ENCODE assay signal across 10 cellular contexts in the genomic region with DNA sequence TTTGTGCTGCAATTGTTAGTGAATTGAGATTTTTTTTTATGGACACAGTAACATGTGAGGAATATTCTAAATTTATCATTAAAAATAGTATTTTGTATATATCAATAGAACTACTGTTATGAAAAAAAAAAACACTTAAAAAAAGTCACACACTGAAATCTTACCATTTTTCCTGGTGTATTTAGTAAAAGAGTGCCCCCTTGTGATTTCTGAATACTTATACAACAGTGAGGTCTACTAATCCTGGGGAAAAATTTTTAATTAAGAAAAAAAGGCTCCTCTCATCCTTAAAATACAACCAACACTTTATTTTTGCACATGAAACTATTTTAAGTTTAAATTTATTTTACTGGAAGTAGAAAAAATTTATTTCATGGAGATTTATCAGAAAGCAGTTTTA. TPM values are rescaled to one million over a fixed set of nuclear protein-coding genes. Genes with fewer than 3 reads are reported as not detected.
DNase-seq lines count a peak whose midpoint lies in the region; ATAC-seq and TF ChIP-seq lines count a peak whose summit lies in the region.
"Had no signal": no experiment of that assay in that cellular context is flagged by ENCODE, and none has a peak within 500 bp of the region (broad histone marks: within the 10 kb centered on the region; RNA-seq: fewer than 3 reads in every experiment).

No MANE protein-coding gene starts in this region.

- no peak for TF ChIP-seq POLR2A in HCT116 (IDR thresholded peaks at IDR 0.05; ENCODE audit: borderline replicate concordance, extremely low read depth, insufficient read depth, insufficient read length)

- H3K27me3 ChIP-seq in HCT116 (ENCODE audit: insufficient read depth, low read length), result no peaks in the 10 kb centered on the region
- H3K27me3 ChIP-seq in PC-3 (ENCODE audit: low read length), result no peaks in the 10 kb centered on the region
- H3K27me3 ChIP-seq in foreskin keratinocyte, result no peaks in the 10 kb centered on the region
- H3K27me3 ChIP-seq in osteoblast (ENCODE audit: insufficient read depth, low read length), result no peaks in the 10 kb centered on the region

- TF ChIP-seq CTCF in 22Rv1 (IDR thresholded peaks at IDR 0.05), result peak; percentile 67
- peak in 2 of 3 experiments; percentile 33 to 36; a peak in 2 of 6 replicates for TF ChIP-seq CTCF in HCT116 (IDR thresholded peaks at IDR 0.05 in 2 of 3, conservative IDR thresholded peaks at IDR 0.05 in 1 of 3; ENCODE audit: borderline replicate concordance in 1 of 3, insufficient read depth in 1 of 3, low read depth in 2 of 3, low read length in 2 of 3)
- TF ChIP-seq CTCF in PC-3 (conservative IDR thresholded peaks at IDR 0.05; ENCODE audit: low read depth, low read length), result peak; percentile 63
- peak; percentile 54 for TF ChIP-seq CTCF in foreskin keratinocyte (conservative IDR thresholded peaks at IDR 0.05)
- TF ChIP-seq CTCF in osteoblast (IDR thresholded peaks at IDR 0.05; ENCODE audit: extremely low read depth, low read depth, low read length), result no peak

- DNase-seq in HCT116 (ENCODE audit: low read depth, low spot score) (peak; percentile 7), PC-3 (peak; percentile 42), foreskin keratinocyte (peak in 1 of 2 donors; percentile 20), osteoblast (ENCODE audit: insufficient read length, low spot score, missing footprints) (no peak), head of caudate nucleus (no peak)
- no peak for DNase-seq in activated naive CD4-positive, alpha-beta T cell treated with anti-CD3 and anti-CD28 coated beads for 36 hours
- no peak for DNase-seq in activated naive CD4-positive, alpha-beta T cell treated with Interleukin-2 at 50 U/mL for 16 hours
- DNase-seq: activated T-cell treated with anti-CD3 and anti-CD28 coated beads, Interleukin-2, amount 50 U/mL, for 24 hours; NCI-H1048 had no signal

- H3K9me2 ChIP-seq in HCT116 (ENCODE audit: insufficient read depth), result no peaks in the 10 kb centered on the region
- H3K9me2 ChIP-seq in PC-3 (replicated peaks; ENCODE audit: low read length), result no peaks in the 10 kb centered on the region

- H3K4me1 Mint-ChIP-seq in activated naive CD4-positive, alpha-beta T cell treated with anti-CD3 and anti-CD28 coated beads for 36 hours (ENCODE audit: low read depth), result no peaks in the 10 kb centered on the region

- H3K9me3 Mint-ChIP-seq in activated naive CD4-positive, alpha-beta T cell treated with anti-CD3 and anti-CD28 coated beads for 36 hours, result peaks cover 13% of the 10 kb centered on the region

- H3K27ac Mint-ChIP-seq in activated naive CD4-positive, alpha-beta T cell treated with anti-CD3 and anti-CD28 coated beads for 36 hours, result no peak overlapping the region
- H3K27ac Mint-ChIP-seq: activated T-cell treated with anti-CD3 and anti-CD28 coated beads, Interleukin-2, amount 50 U/mL, for 24 hours had no signal

- H3K4me1 ChIP-seq in HCT116 (ENCODE audit: control insufficient read depth in 1 of 2, insufficient read depth in 2 of 2, low read length in 2 of 2) (no peaks in the 10 kb centered on the region), PC-3 (ENCODE audit: insufficient read depth, low read length) (no peaks in the 10 kb centered on the region), foreskin keratinocyte (no peaks in the 10 kb centered on the region), osteoblast (ENCODE audit: insufficient read depth, low read length) (no peaks in the 10 kb centered on the region)

- H3K36me3 Mint-ChIP-seq in activated naive CD4-positive, alpha-beta T cell treated with anti-CD3 and anti-CD28 coated beads for 36 hours (ENCODE audit: low read depth), result no peaks in the 10 kb centered on the region

- no peak overlapping the region for H3K4me3 Mint-ChIP-seq in activated naive CD4-positive, alpha-beta T cell treated with anti-CD3 and anti-CD28 coated beads for 36 hours
- H3K4me3 Mint-ChIP-seq: activated T-cell treated with anti-CD3 and anti-CD28 coated beads, Interleukin-2, amount 50 U/mL, for 24 hours had no signal

- H3K9ac ChIP-seq in HCT116 (ENCODE audit: low read length), result no peak overlapping the region
- no peak overlapping the region for H3K9ac ChIP-seq in PC-3 (ENCODE audit: low read length)

- H2AFZ ChIP-seq in HCT116 (ENCODE audit: low read depth, low read length, poor library complexity, severe bottlenecking), result no peak overlapping the region
- H2AFZ ChIP-seq in PC-3 (ENCODE audit: low read length), result no peak overlapping the region
- no peak overlapping the region for H2AFZ ChIP-seq in osteoblast (ENCODE audit: low read length)

- no peak overlapping the region for H3K4me2 ChIP-seq in HCT116 (ENCODE audit: low read length)
- H3K4me2 ChIP-seq in PC-3 (ENCODE audit: low read length), result no peak overlapping the region
- no peak overlapping the region for H3K4me2 ChIP-seq in osteoblast (ENCODE audit: insufficient read depth, low read length)

- H3K79me2 ChIP-seq in HCT116 (ENCODE audit: insufficient read depth, low read length) (no peaks in the 10 kb centered on the region), PC-3 (ENCODE audit: low read length) (no peaks in the 10 kb centered on the region), osteoblast (ENCODE audit: insufficient read depth, low read length) (no peaks in the 10 kb centered on the region)

- H4K20me1 ChIP-seq in HCT116 (ENCODE audit: insufficient read depth) (no peaks in the 10 kb centered on the region), PC-3 (ENCODE audit: low read length) (no peaks in the 10 kb centered on the region), osteoblast (ENCODE audit: insufficient read depth, low read length) (no peaks in the 10 kb centered on the region)

- H3F3A ChIP-seq in PC-3 (ENCODE audit: low read length, unreplicated experiment), result no peaks in the 10 kb centered on the region

- peak; percentile 53 for TF ChIP-seq RAD21 in HCT116 (IDR thresholded peaks at IDR 0.05; ENCODE audit: low read depth)

- ATAC-seq in HCT116 (no peak), PC-3 (no peak), foreskin keratinocyte (no peak)

- BruUV-seq in HCT116 (replicated peaks; lab: Mats Ljungman, UMichigan) (no TSS peak), PC-3 (replicated peaks; lab: Mats Ljungman, UMichigan) (no TSS peak)

- no peaks in the 10 kb centered on the region for H3K9me3 ChIP-seq in HCT116 (ENCODE audit: control insufficient read depth in 1 of 2, insufficient read depth in 1 of 2, low read depth in 1 of 2, low read length in 2 of 2)
- H3K9me3 ChIP-seq in PC-3 (ENCODE audit: low read length), result no peaks in the 10 kb centered on the region
- no peaks in the 10 kb centered on the region for H3K9me3 ChIP-seq in osteoblast (ENCODE audit: low read depth, low read length)

- POLR2A ChIA-PET in HCT116 (lab: Charles Lee) (no interaction called here), PC-3 (lab: Charles Lee; ENCODE audit: unreplicated experiment) (no interaction called here)

- no peaks in the 10 kb centered on the region for H3K27me3 Mint-ChIP-seq in activated naive CD4-positive, alpha-beta T cell treated with anti-CD3 and anti-CD28 coated beads for 36 hours (ENCODE audit: low read depth)
- H3K27me3 Mint-ChIP-seq: activated T-cell treated with anti-CD3 and anti-CD28 coated beads, Interleukin-2, amount 50 U/mL, for 24 hours had no signal

- intact Hi-C loops in HCT116 (cut with micrococcal nuclease) (loop anchor here (1.0 kb wide), 1 partner anchor 269 kb away; no protein-coding TSS in a partner anchor), PC-3 (cut with micrococcal nuclease) (loop anchor here (1.0 to 10.0 kb wide), 4 partner anchors 56 to 1123 kb away; a partner anchor contains a TSS), head of caudate nucleus (cut with DNase I) (no loop called here)
- intact Hi-C loops in activated naive CD4-positive, alpha-beta T cell treated with anti-CD3 and anti-CD28 coated beads for 36 hours (cut with micrococcal nuclease), result loop anchor here (5.0 kb wide), 1 partner anchor 268 kb away; no protein-coding TSS in a partner anchor

- H3K27ac ChIP-seq in 22Rv1 (no peak overlapping the region), HCT116 (ENCODE audit: low read depth, low read length) (no peak overlapping the region), PC-3 (ENCODE audit: low read length) (no peak overlapping the region), foreskin keratinocyte (no peak overlapping the region), osteoblast (ENCODE audit: low read depth, low read length) (no peak overlapping the region)

- no peaks in the 10 kb centered on the region for H3K36me3 ChIP-seq in HCT116 (ENCODE audit: control insufficient read depth in 1 of 2, insufficient read depth in 2 of 2, low read length in 2 of 2)
- H3K36me3 ChIP-seq in PC-3 (ENCODE audit: low read depth, low read length), result no peaks in the 10 kb centered on the region
- H3K36me3 ChIP-seq in osteoblast (ENCODE audit: insufficient read depth, low read length), result no peaks in the 10 kb centered on the region

- CTCF ChIA-PET in HCT116 (lab: Charles Lee) (interaction anchor here (1.5 kb wide), 1 partner anchor 269 kb away, joined by 3 read pairs; no protein-coding TSS in a partner anchor), PC-3 (lab: Charles Lee) (no interaction called here)
- CTCF ChIA-PET in activated naive CD4-positive, alpha-beta T cell treated with anti-CD3 and anti-CD28 coated beads for 36 hours (lab: Charles Lee), result interaction anchor here (1.3 kb wide), 1 partner anchor 269 kb away, joined by 3 read pairs; no protein-coding TSS in a partner anchor

- RAD21 ChIA-PET in HCT116 (lab: Charles Lee; ENCODE audit: low non-redundant PET in 1 of 2, low total read pairs in 2 of 2, uncharacterized antibody in 2 of 2, unreplicated experiment in 2 of 2), result no interaction called here

- H3K4me3 ChIP-seq in HCT116 (replicated peaks in 1 of 2; ENCODE audit: low read depth in 1 of 2, low read length in 2 of 2), result no peak overlapping the region
- H3K4me3 ChIP-seq in PC-3 (ENCODE audit: low read length), result no peak overlapping the region
- H3K4me3 ChIP-seq in osteoblast (ENCODE audit: insufficient read depth, low read length), result no peak overlapping the region

RNA-seq across cellular contexts. Expression of a gene that starts 56.4 kb away (rescaled TPM):
- total RNA-seq in HCT116 (2021; ENCODE audit: unreplicated experiment) (1.7 TPM), PC-3 (2014; rRNA removed) (1.9 and 2.2 TPM in 2 replicates), foreskin keratinocyte (not detected in 2 replicates), osteoblast (not detected in 2 replicates)
- 1.4 and 1.6 TPM in 2 replicates for polyA plus RNA-seq in HCT116 (2012)
- polyA plus RNA-seq in foreskin keratinocyte, result not detected in 2 replicates
- not detected for total RNA-seq in activated naive CD4-positive, alpha-beta T cell treated with anti-CD3 and anti-CD28 coated beads for 36 hours

Comparison
In these comparisons a context has a peak if more than half of its experiments do, and no peak if none do; other contexts are left out.
1. DNase-seq: peak in HCT116 (single experiment) and PC-3 (single experiment); none in activated naive CD4-positive, alpha-beta T cell treated with anti-CD3 and anti-CD28 coated beads for 36 hours (single experiment), osteoblast (single experiment), head of caudate nucleus (0 of 42) and activated naive CD4-positive, alpha-beta T cell treated with Interleukin-2 at 50 U/mL for 16 hours (single experiment).